26 cellular contexts compared by ENCODE assay signal in genomic region chr10:80344912-80345311, GRCh38. TPM values are rescaled to one million over a fixed set of nuclear protein-coding genes. Genes with fewer than 3 reads are reported as not detected.
"Had no signal": no experiment of that assay in that cellular context is flagged by ENCODE, and none has a peak within 500 bp of the region (broad histone marks: within the 10 kb centered on the region; RNA-seq: fewer than 3 reads in every experiment).

No MANE protein-coding gene starts in this region.

- FAIRE-seq: HTR-8/SVneo, RCC 7860 had no signal

- H3K27ac ChIP-seq: HL-60, KMS-11 had no signal

- H3K4me2 ChIP-seq: KMS-11, SK-N-SH had no signal

- H3K9me3 ChIP-seq: SK-N-SH had no signal

- H3K9ac ChIP-seq: KMS-11, SK-N-SH had no signal

- DNase-seq: IMR-90, Kasumi-1, MM.1S, NCI-H1105, NCI-H1417, NCI-H1436 treated with DMSO at 0.1 percent for 48 hours, NCI-H1694, NCI-H1930, NCI-H2081, NCI-H2107, NCI-H2227 treated with DMSO at 0.1 percent for 48 hours, NCI-H524, NCI-H69, NCI-H774, Right ventricle myocardium superior, RPMI8226, SIG-M5, SK-N-SH, SW 1271 had no signal

RNA-seq across cellular contexts. Expression of gene DYDC1, which starts 11.6 kb away (rescaled TPM):
- total RNA-seq: IMR-90, M059J, NCI-H460, Right ventricle myocardium superior, SK-MEL-5 had no signal
- polyA plus RNA-seq: IMR-90, SK-N-SH had no signal

RNA-seq across cellular contexts. Expression of gene DYDC2, which starts 11.7 kb away (rescaled TPM):
- total RNA-seq: IMR-90, M059J, NCI-H460, Right ventricle myocardium superior had no signal
- polyA plus RNA-seq: IMR-90 had no signal

RNA-seq across cellular contexts. Expression of gene MAT1A, which starts 55.5 kb away (rescaled TPM):
- total RNA-seq: IMR-90, M059J had no signal
- polyA plus RNA-seq: IMR-90 had no signal
